Comparison of ENCODE assay signal across 11 cellular contexts in the genomic region with DNA sequence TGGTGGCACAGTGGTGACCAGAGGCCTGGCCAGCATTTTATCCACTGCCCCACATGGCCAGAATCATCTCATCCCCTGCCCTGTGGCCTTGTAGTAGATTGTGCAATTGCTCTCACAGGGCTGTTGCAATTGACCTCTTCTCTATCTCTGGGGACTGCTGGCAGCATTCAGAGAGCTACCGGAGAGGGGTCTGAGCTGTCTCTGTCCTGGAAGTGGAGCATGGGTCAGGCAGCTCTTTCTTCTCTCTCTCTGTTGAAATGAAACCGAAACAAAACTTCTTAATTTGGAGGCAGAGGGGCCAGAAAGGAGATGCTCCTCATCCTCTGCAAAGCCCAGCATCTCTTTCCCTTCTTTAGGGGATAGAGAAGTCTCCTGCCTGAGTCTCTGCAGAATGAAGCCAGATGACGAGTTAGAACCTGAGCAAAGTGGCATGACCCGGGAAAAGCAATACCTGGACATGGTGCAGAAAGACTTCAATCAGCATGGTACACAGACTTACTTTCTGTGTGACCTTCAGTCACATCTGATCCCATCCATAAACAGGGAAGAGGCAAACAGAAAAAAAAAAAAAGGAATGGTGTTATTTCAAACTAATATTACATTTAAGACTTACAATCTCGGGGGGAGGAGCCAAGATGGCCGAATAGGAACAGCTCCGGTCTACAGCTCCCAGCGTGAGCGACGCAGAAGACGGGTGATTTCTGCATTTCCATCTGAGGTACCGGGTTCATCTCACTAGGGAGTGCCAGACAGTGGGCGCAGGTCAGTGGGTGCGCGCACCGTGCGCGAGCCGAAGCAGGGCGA.
DNase-seq lines count a peak whose midpoint lies in the region; ATAC-seq and TF ChIP-seq lines count a peak whose summit lies in the region.
"Had no signal": no experiment of that assay in that cellular context is flagged by ENCODE, and none has a peak within 500 bp of the region (broad histone marks: within the 10 kb centered on the region; RNA-seq: fewer than 3 reads in every experiment).

No MANE protein-coding gene starts in this region.

- H3K27ac ChIP-seq in GM23338 (ENCODE audit: low read depth) (no peak overlapping the region), trophoblast cell (ENCODE audit: low read depth, low read length) (no peak overlapping the region)
- H3K27ac ChIP-seq: cardiac muscle cell had no signal

- H3K9me3 ChIP-seq in trophoblast cell (ENCODE audit: insufficient read depth, low read depth, low read length), result no peaks in the 10 kb centered on the region

- DNase-seq in GM23338 (ENCODE audit: low spot score), result no peak
- peak; percentile 15 for DNase-seq in NOMO-1 treated with dmso at 0.1 percent for 144 hours (lab: John Stamatoyannopoulos, UW; ENCODE audit: unreplicated experiment)
- DNase-seq in fibroblast of peridontal ligament (ENCODE audit: extremely low read depth), result peak; percentile 20
- peak; percentile 42 to 58 for DNase-seq in trophoblast cell
- no peak for DNase-seq in DMS 273 treated with DMSO at 0.1 percent for 48 hours (lab: John Stamatoyannopoulos, UW)
- DNase-seq in HT-29 (ENCODE audit: low spot score), result no peak
- no peak for DNase-seq in NCI-H446 (lab: John Stamatoyannopoulos, UW)
- DNase-seq: activated CD4-positive, alpha-beta T cell treated with anti-CD3 and anti-CD28 coated beads for 36 hours; NCI-H526 had no signal

- H3K36me3 Mint-ChIP-seq in GM23338 (ENCODE audit: low read depth), result peaks cover 4% of the 10 kb centered on the region; the same call in 2 of the 3 replicates

- ATAC-seq in GM23338 (no peak), GM21786 (IDR thresholded peaks at IDR 0.05; ENCODE audit: unreplicated experiment) (no peak)
- ATAC-seq: activated CD4-positive, alpha-beta T cell treated with anti-CD3 and anti-CD28 coated beads for 36 hours had no signal

- H3K9me3 Mint-ChIP-seq in GM23338, result peaks cover 8% of the 10 kb centered on the region; the same call in 2 of the 3 replicates

- peaks cover 5% of the 10 kb centered on the region for H3K4me1 Mint-ChIP-seq in GM23338

- H3K36me3 ChIP-seq in GM23338 (ENCODE audit: insufficient read depth) (no peaks in the 10 kb centered on the region; the same call in 1 of the 2 replicates), trophoblast cell (ENCODE audit: control insufficient read depth in 1 of 2, insufficient read depth in 2 of 2, low read length in 2 of 2) (no peaks in the 10 kb centered on the region)
- H3K36me3 ChIP-seq: cardiac muscle cell had no signal

- H3K4ac ChIP-seq in trophoblast cell (ENCODE audit: low read depth, low read length), result no peak overlapping the region

- H4K91ac ChIP-seq in trophoblast cell (ENCODE audit: low read depth, low read length), result no peak overlapping the region

- peak overlapping the region; percentile 65 for H3K4me2 ChIP-seq in GM23338
- H3K4me2 ChIP-seq in trophoblast cell (ENCODE audit: low read length), result no peak overlapping the region

- H3F3A ChIP-seq in GM23338 (replicated peaks; ENCODE audit: low read depth), result no peaks in the 10 kb centered on the region

- WGBS in trophoblast cell (ENCODE audit: extremely low coverage, insufficient coverage, insufficient read length), result no CpG with 5 or more reads among the region's 20 CpGs

- H3K4me1 ChIP-seq in GM23338 (ENCODE audit: insufficient read depth) (no peaks in the 10 kb centered on the region), trophoblast cell (ENCODE audit: control insufficient read depth in 1 of 2, insufficient read depth in 2 of 2, low read length in 2 of 2) (peaks cover 0 to 2% of the 10 kb centered on the region in 2 experiments)

- no peak overlapping the region for H2BK120ac ChIP-seq in trophoblast cell (ENCODE audit: insufficient read depth, low read length, poor library complexity)

- no peak overlapping the region for H3K9ac ChIP-seq in trophoblast cell (ENCODE audit: low read length)

- H2AFZ ChIP-seq in GM23338 (peak overlapping the region; percentile 78; the same call in 1 of the 2 replicates), trophoblast cell (ENCODE audit: insufficient read depth, low read length, poor library complexity) (peak overlapping the region; percentile 9)

- H4K8ac ChIP-seq in trophoblast cell (ENCODE audit: low read depth, low read length), result no peak overlapping the region

- H3K23ac ChIP-seq in trophoblast cell (ENCODE audit: low read length), result no peak overlapping the region

- no peak overlapping the region for H2BK12ac ChIP-seq in trophoblast cell (ENCODE audit: low read length)

- no peak overlapping the region for H3K4me3 Mint-ChIP-seq in GM23338
- H3K4me3 Mint-ChIP-seq: activated CD4-positive, alpha-beta T cell treated with anti-CD3 and anti-CD28 coated beads for 36 hours had no signal

- no peak overlapping the region for H4K12ac ChIP-seq in trophoblast cell (ENCODE audit: low read depth, low read length)

- H3K27me3 ChIP-seq in GM23338 (ENCODE audit: insufficient read depth), result no peaks in the 10 kb centered on the region
- H3K27me3 ChIP-seq in trophoblast cell (ENCODE audit: insufficient read depth, low read length), result no peaks in the 10 kb centered on the region
- H3K27me3 ChIP-seq: cardiac muscle cell had no signal

- H3K27me3 Mint-ChIP-seq in GM23338 (ENCODE audit: insufficient read depth, low read depth, poor library complexity), result no peaks in the 10 kb centered on the region
- H3K27me3 Mint-ChIP-seq: activated CD4-positive, alpha-beta T cell treated with anti-CD3 and anti-CD28 coated beads for 36 hours had no signal

- no peaks in the 10 kb centered on the region for H4K20me1 ChIP-seq in GM23338 (replicated peaks; ENCODE audit: insufficient read depth)

- H3K79me2 ChIP-seq in GM23338 (replicated peaks; ENCODE audit: insufficient read depth) (no peaks in the 10 kb centered on the region), trophoblast cell (ENCODE audit: control insufficient read depth, insufficient read depth, low read length, poor library complexity) (no peaks in the 10 kb centered on the region)

- no peaks in the 10 kb centered on the region for H3K79me1 ChIP-seq in trophoblast cell (ENCODE audit: low read length)

- H3K14ac ChIP-seq in trophoblast cell (ENCODE audit: low read length), result no peak overlapping the region

- no peak overlapping the region for H3K27ac Mint-ChIP-seq in GM23338
- H3K27ac Mint-ChIP-seq: activated CD4-positive, alpha-beta T cell treated with anti-CD3 and anti-CD28 coated beads for 36 hours had no signal

- no peak overlapping the region for H2BK5ac ChIP-seq in trophoblast cell (ENCODE audit: low read depth, low read length, poor library complexity)

- no peak overlapping the region for H2AK5ac ChIP-seq in trophoblast cell (ENCODE audit: low read length)

- H3K4me3 ChIP-seq in GM23338 (peak overlapping the region; percentile 29), trophoblast cell (ENCODE audit: low read depth, low read length) (no peak overlapping the region)
- H3K4me3 ChIP-seq: cardiac muscle cell had no signal

- H3K9me2 ChIP-seq in GM23338 (ENCODE audit: insufficient read depth), result no peaks in the 10 kb centered on the region

- no peak for TF ChIP-seq CTCF in GM23338 (conservative IDR thresholded peaks at IDR 0.05; ENCODE audit: low read depth in 2 of 2)

- H3K18ac ChIP-seq in trophoblast cell (ENCODE audit: low read length), result no peak overlapping the region

TF ChIP-seq in GM23338, 12 proteins besides CTCF, POLR2A, EP300 and RAD21:
- TF ChIP-seq STAT1 (IDR thresholded peaks at IDR 0.05; ENCODE audit: unreplicated experiment), result no peak
- no peak for TF ChIP-seq ZNF114 (CRISPR knock-in tag; IDR thresholded peaks at IDR 0.05)
TF ChIP-seq in GM23338: peak in this region for 0.

Comparison
In these comparisons a context has a peak if more than half of its experiments do, and no peak if none do; other contexts are left out.
1. DNase-seq: peak in NOMO-1 treated with dmso at 0.1 percent for 144 hours (single experiment), fibroblast of peridontal ligament (single experiment) and trophoblast cell (2 of 2); none in GM23338 (single experiment), DMS 273 treated with DMSO at 0.1 percent for 48 hours (single experiment), HT-29 (single experiment) and NCI-H446 (0 of 2).